ENCODE assay signal across 6 cellular contexts in genomic region chr7:100475549-100475948, GRCh38. TPM values are rescaled to one million over a fixed set of nuclear protein-coding genes. Genes with fewer than 3 reads are reported as not detected.
DNase-seq lines count a peak whose midpoint lies in the region; ATAC-seq and TF ChIP-seq lines count a peak whose summit lies in the region.

No MANE protein-coding gene starts in this region.

- POLR2A ChIA-PET in AG04449 (lab: Yijun Ruan, JAX) = no interaction called here
- POLR2A ChIA-PET in activated B cell treated with CpG ODN at 0.5 μM for 24 hours (lab: Charles Lee) = interaction anchor here (0.7 to 4.4 kb wide), 4 partner anchors 32 to 64 kb away, joined by 3 to 38 read pairs (median 4); partner anchors contain the start of genes AGFG2, MEPCE and ZCWPW1

- H3K36me3 Mint-ChIP-seq in activated B cell treated with CpG ODN at 0.5 μM for 24 hours (ENCODE audit: low read depth) = peaks cover 40% of the 10 kb centered on the region

- TF ChIP-seq CTCF in AG04449 (IDR thresholded peaks at IDR 0.05; ENCODE audit: insufficient read depth, low read length, missing control alignments) (no peak), activated B cell treated with CpG ODN at 0.5 μM for 24 hours (IDR thresholded peaks at IDR 0.05) (no peak)

- peak overlapping the region; percentile 88 for H3K27ac Mint-ChIP-seq in activated B cell treated with CpG ODN at 0.5 μM for 24 hours

- intact Hi-C loops in activated B cell treated with CpG ODN at 0.5 μM for 24 hours (cut with micrococcal nuclease) = loop anchor here (5.0 kb wide), 1 partner anchor 232 kb away; the partner anchor contains the start of gene POP7

- H3K27me3 Mint-ChIP-seq in activated B cell treated with CpG ODN at 0.5 μM for 24 hours = no peaks in the 10 kb centered on the region

- H3K4me3 ChIP-seq in AG04449 (ENCODE audit: low read depth, low read length) = peak overlapping the region; percentile 90

- peaks cover 48% of the 10 kb centered on the region for H3K4me1 Mint-ChIP-seq in activated B cell treated with CpG ODN at 0.5 μM for 24 hours

- no peaks in the 10 kb centered on the region for H3K9me3 Mint-ChIP-seq in activated B cell treated with CpG ODN at 0.5 μM for 24 hours

- CTCF ChIA-PET in AG04449 (lab: Yijun Ruan, JAX) = interaction anchor here (1.9 to 12.2 kb wide), 3 partner anchors 9 to 115 kb away, joined by 5 to 257 read pairs (median 152); partner anchors contain the start of gene SPACDR
- CTCF ChIA-PET in activated B cell treated with CpG ODN at 0.5 μM for 24 hours (lab: Charles Lee) = no interaction called here

- no peak for ATAC-seq in activated B cell treated with CpG ODN at 0.5 μM for 24 hours (ENCODE audit: low read depth)
- ATAC-seq in GM21825 (IDR thresholded peaks at IDR 0.05; ENCODE audit: unreplicated experiment) = no peak

- peak overlapping the region; percentile 82 for H3K4me3 Mint-ChIP-seq in activated B cell treated with CpG ODN at 0.5 μM for 24 hours

- DNase-seq in AG04449 (ENCODE audit: low read depth, low spot score) (no peak), activated B cell treated with CpG ODN at 0.5 μM for 24 hours (no peak), left kidney (ENCODE audit: low read depth, low spot score) (peak; percentile 36), NCI-H69 (lab: John Stamatoyannopoulos, UW) (no peak), NOMO-1 (lab: John Stamatoyannopoulos, UW; ENCODE audit: unreplicated experiment in 2 of 2) (no peak)

RNA-seq across cellular contexts. Expression of gene TSC22D4, which starts 3.5 kb away (rescaled TPM):
- total RNA-seq in activated B cell treated with CpG ODN at 0.5 μM for 24 hours = 60.2 and 68.7 TPM in 2 replicates

RNA-seq across cellular contexts. Expression of gene NYAP1, which starts 8.2 kb away (rescaled TPM):
- total RNA-seq in activated B cell treated with CpG ODN at 0.5 μM for 24 hours = not detected in 2 replicates

RNA-seq across cellular contexts. Expression of gene SPACDR, which starts 11.5 kb away (rescaled TPM):
- 2.3 and 2.7 TPM in 2 replicates for total RNA-seq in activated B cell treated with CpG ODN at 0.5 μM for 24 hours

RNA-seq across cellular contexts. Expression of gene PPP1R35, which starts 39.3 kb away (rescaled TPM):
- total RNA-seq in activated B cell treated with CpG ODN at 0.5 μM for 24 hours = 41.2 and 45.0 TPM in 2 replicates

RNA-seq across cellular contexts. Expression of gene MEPCE, which starts 45.9 kb away (rescaled TPM):
- total RNA-seq in activated B cell treated with CpG ODN at 0.5 μM for 24 hours = 61.0 and 65.5 TPM in 2 replicates
